Comparison of ENCODE assay signal across 1 cellular context in genomic region chr6:132863895-132864294, GRCh38.
TF ChIP-seq lines count a peak whose summit lies in the region.

No MANE protein-coding gene starts in this region.

TF ChIP-seq in K562, 482 proteins besides CTCF, POLR2A, EP300 and RAD21:
- TF ChIP-seq MGA (IDR thresholded peaks at IDR 0.05), result no peak
- TF ChIP-seq SPI1 (IDR thresholded peaks at IDR 0.05; ENCODE audit: borderline replicate concordance, low read depth, low read length), result peak; percentile 81
